Comparison of ENCODE assay signal across 1 cellular context in the genomic region with DNA sequence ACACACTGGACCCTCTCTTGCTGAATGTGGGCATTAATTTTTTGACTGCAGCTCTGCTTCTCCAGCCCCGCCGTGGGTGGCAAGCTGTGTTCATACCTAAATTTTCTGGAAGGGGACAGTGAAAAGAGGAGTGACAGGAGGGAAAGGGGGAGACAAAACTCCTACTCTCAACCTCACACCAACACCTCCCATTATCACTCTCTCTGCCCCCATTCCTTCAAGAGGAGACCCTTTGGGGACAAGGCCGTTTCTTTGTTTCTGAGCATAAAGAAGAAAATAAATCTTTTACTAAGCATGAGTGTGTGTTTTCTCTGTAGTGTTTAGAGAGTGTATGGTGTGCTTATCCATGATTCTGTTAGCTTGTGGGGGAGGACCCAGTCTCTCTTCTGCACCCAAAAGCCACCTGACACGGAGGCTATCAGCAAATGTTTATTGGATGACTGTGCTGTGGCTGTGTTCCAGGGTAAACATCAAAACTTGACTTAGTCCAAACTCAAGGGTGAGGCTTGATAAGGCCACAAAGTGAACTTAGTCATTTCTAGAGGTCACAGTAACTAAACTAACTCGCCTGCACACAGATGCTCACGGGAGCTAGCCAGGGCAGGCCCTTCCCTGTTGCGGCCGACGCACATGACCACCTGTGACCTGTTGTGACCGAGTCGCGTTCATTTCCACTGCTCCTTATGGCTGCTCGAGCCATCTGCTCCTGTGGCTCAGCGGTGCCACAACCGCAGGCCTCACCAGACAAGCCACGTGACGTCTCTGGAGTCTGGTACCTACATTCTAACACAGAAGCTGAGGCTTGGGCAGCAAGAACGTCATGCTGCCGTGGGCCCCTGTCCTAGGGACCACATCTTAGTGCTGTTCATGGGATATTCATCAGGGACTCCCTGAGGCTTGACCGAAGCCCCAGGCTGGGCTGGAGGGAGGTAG.
TF ChIP-seq lines count a peak whose summit lies in the region.

No MANE protein-coding gene starts in this region.

TF ChIP-seq in HepG2, 621 proteins besides CTCF, POLR2A, EP300 and RAD21 (continued from another document and continues in another):
- TF ChIP-seq, protein P1, sequence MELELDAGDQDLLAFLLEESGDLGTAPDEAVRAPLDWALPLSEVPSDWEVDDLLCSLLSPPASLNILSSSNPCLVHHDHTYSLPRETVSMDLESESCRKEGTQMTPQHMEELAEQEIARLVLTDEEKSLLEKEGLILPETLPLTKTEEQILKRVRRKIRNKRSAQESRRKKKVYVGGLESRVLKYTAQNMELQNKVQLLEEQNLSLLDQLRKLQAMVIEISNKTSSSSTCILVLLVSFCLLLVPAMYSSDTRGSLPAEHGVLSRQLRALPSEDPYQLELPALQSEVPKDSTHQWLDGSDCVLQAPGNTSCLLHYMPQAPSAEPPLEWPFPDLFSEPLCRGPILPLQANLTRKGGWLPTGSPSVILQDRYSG (CRISPR knock-in tag; IDR thresholded peaks at IDR 0.05) = no peak
- TF ChIP-seq TBX3 (IDR thresholded peaks at IDR 0.05; ENCODE audit: borderline replicate concordance) (peak; percentile 43; the same call in 1 of the 2 replicates), ARNT2 (CRISPR knock-in tag; IDR thresholded peaks at IDR 0.05; ENCODE audit: low read depth) (no peak), RARG (CRISPR knock-in tag; IDR thresholded peaks at IDR 0.05; ENCODE audit: low read depth) (no peak), NCOA2 (CRISPR knock-in tag; IDR thresholded peaks at IDR 0.05) (peak; percentile 83), GZF1 (CRISPR knock-in tag; IDR thresholded peaks at IDR 0.05) (no peak), RAD51 (IDR thresholded peaks at IDR 0.05; ENCODE audit: borderline replicate concordance) (peak; percentile 20; the same call in 1 of the 2 replicates), POGZ (CRISPR knock-in tag; IDR thresholded peaks at IDR 0.05) (peak; percentile 25; the same call in 1 of the 2 replicates), ZNF703 (CRISPR knock-in tag; IDR thresholded peaks at IDR 0.05; ENCODE audit: borderline replicate concordance) (peak; percentile 43; the same call in 1 of the 2 replicates), ZIK1 (CRISPR knock-in tag; IDR thresholded peaks at IDR 0.05; ENCODE audit: borderline replicate concordance, low read depth) (peak; percentile 70; the same call in 1 of the 2 replicates), MAZ (IDR thresholded peaks at IDR 0.05; ENCODE audit: borderline replicate concordance, low read depth, low read length) (no peak), MAZ (CRISPR knock-in tag; IDR thresholded peaks at IDR 0.05; ENCODE audit: low read depth) (peak; percentile 76), ZNF775 (CRISPR knock-in tag; IDR thresholded peaks at IDR 0.05; ENCODE audit: borderline replicate concordance) (no peak), MXI1 (IDR thresholded peaks at IDR 0.05; ENCODE audit: borderline replicate concordance, low read depth, low read length) (peak; percentile 72; the same call in 1 of the 3 replicates), RBFOX2 (IDR thresholded peaks at IDR 0.05; ENCODE audit: low read depth, low read length) (peak; percentile 58; the same call in 1 of the 2 replicates), ZNF557 (CRISPR knock-in tag; IDR thresholded peaks at IDR 0.05) (no peak), ZNF772 (CRISPR knock-in tag; IDR thresholded peaks at IDR 0.05) (peak; percentile 79; the same call in 1 of the 2 replicates), TMF1 (CRISPR knock-in tag; IDR thresholded peaks at IDR 0.05; ENCODE audit: low read depth) (peak; percentile 55; the same call in 1 of the 2 replicates), ERF (CRISPR knock-in tag; IDR thresholded peaks at IDR 0.05) (peak; percentile 50; the same call in 1 of the 2 replicates), ZFP36L1 (CRISPR knock-in tag; IDR thresholded peaks at IDR 0.05) (peak; percentile 82; the same call in 1 of the 2 replicates)
- TF ChIP-seq, protein P2, sequence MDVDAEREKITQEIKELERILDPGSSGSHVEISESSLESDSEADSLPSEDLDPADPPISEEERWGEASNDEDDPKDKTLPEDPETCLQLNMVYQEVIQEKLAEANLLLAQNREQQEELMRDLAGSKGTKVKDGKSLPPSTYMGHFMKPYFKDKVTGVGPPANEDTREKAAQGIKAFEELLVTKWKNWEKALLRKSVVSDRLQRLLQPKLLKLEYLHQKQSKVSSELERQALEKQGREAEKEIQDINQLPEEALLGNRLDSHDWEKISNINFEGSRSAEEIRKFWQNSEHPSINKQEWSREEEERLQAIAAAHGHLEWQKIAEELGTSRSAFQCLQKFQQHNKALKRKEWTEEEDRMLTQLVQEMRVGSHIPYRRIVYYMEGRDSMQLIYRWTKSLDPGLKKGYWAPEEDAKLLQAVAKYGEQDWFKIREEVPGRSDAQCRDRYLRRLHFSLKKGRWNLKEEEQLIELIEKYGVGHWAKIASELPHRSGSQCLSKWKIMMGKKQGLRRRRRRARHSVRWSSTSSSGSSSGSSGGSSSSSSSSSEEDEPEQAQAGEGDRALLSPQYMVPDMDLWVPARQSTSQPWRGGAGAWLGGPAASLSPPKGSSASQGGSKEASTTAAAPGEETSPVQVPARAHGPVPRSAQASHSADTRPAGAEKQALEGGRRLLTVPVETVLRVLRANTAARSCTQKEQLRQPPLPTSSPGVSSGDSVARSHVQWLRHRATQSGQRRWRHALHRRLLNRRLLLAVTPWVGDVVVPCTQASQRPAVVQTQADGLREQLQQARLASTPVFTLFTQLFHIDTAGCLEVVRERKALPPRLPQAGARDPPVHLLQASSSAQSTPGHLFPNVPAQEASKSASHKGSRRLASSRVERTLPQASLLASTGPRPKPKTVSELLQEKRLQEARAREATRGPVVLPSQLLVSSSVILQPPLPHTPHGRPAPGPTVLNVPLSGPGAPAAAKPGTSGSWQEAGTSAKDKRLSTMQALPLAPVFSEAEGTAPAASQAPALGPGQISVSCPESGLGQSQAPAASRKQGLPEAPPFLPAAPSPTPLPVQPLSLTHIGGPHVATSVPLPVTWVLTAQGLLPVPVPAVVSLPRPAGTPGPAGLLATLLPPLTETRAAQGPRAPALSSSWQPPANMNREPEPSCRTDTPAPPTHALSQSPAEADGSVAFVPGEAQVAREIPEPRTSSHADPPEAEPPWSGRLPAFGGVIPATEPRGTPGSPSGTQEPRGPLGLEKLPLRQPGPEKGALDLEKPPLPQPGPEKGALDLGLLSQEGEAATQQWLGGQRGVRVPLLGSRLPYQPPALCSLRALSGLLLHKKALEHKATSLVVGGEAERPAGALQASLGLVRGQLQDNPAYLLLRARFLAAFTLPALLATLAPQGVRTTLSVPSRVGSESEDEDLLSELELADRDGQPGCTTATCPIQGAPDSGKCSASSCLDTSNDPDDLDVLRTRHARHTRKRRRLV (CRISPR knock-in tag; IDR thresholded peaks at IDR 0.05) = no peak
- TF ChIP-seq, protein P3, sequence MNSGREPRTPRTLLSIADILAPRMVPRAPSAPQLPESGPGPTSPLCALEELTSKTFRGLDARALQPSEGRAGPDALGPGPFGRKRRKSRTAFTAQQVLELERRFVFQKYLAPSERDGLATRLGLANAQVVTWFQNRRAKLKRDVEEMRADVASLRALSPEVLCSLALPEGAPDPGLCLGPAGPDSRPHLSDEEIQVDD (CRISPR knock-in tag; IDR thresholded peaks at IDR 0.05; ENCODE audit: borderline replicate concordance) = 0 out of 2 replicates have a peak, but pooled peaks have one; percentile 44
- TF ChIP-seq, protein P4, sequence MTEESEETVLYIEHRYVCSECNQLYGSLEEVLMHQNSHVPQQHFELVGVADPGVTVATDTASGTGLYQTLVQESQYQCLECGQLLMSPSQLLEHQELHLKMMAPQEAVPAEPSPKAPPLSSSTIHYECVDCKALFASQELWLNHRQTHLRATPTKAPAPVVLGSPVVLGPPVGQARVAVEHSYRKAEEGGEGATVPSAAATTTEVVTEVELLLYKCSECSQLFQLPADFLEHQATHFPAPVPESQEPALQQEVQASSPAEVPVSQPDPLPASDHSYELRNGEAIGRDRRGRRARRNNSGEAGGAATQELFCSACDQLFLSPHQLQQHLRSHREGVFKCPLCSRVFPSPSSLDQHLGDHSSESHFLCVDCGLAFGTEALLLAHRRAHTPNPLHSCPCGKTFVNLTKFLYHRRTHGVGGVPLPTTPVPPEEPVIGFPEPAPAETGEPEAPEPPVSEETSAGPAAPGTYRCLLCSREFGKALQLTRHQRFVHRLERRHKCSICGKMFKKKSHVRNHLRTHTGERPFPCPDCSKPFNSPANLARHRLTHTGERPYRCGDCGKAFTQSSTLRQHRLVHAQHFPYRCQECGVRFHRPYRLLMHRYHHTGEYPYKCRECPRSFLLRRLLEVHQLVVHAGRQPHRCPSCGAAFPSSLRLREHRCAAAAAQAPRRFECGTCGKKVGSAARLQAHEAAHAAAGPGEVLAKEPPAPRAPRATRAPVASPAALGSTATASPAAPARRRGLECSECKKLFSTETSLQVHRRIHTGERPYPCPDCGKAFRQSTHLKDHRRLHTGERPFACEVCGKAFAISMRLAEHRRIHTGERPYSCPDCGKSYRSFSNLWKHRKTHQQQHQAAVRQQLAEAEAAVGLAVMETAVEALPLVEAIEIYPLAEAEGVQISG (CRISPR knock-in tag; IDR thresholded peaks at IDR 0.05) = peak; percentile 66; the same call in 1 of the 2 replicates
- TF ChIP-seq, protein P5, sequence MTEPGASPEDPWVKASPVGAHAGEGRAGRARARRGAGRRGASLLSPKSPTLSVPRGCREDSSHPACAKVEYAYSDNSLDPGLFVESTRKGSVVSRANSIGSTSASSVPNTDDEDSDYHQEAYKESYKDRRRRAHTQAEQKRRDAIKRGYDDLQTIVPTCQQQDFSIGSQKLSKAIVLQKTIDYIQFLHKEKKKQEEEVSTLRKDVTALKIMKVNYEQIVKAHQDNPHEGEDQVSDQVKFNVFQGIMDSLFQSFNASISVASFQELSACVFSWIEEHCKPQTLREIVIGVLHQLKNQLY (CRISPR knock-in tag; IDR thresholded peaks at IDR 0.05) = peak; percentile 63
- TF ChIP-seq, protein P6, sequence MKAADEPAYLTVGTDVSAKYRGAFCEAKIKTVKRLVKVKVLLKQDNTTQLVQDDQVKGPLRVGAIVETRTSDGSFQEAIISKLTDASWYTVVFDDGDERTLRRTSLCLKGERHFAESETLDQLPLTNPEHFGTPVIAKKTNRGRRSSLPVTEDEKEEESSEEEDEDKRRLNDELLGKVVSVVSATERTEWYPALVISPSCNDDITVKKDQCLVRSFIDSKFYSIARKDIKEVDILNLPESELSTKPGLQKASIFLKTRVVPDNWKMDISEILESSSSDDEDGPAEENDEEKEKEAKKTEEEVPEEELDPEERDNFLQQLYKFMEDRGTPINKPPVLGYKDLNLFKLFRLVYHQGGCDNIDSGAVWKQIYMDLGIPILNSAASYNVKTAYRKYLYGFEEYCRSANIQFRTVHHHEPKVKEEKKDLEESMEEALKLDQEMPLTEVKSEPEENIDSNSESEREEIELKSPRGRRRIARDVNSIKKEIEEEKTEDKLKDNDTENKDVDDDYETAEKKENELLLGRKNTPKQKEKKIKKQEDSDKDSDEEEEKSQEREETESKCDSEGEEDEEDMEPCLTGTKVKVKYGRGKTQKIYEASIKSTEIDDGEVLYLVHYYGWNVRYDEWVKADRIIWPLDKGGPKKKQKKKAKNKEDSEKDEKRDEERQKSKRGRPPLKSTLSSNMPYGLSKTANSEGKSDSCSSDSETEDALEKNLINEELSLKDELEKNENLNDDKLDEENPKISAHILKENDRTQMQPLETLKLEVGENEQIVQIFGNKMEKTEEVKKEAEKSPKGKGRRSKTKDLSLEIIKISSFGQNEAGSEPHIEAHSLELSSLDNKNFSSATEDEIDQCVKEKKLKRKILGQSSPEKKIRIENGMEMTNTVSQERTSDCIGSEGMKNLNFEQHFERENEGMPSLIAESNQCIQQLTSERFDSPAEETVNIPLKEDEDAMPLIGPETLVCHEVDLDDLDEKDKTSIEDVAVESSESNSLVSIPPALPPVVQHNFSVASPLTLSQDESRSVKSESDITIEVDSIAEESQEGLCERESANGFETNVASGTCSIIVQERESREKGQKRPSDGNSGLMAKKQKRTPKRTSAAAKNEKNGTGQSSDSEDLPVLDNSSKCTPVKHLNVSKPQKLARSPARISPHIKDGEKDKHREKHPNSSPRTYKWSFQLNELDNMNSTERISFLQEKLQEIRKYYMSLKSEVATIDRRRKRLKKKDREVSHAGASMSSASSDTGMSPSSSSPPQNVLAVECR (CRISPR knock-in tag; IDR thresholded peaks at IDR 0.05; ENCODE audit: borderline replicate concordance) = peak; percentile 61; the same call in 1 of the 2 replicates
- TF ChIP-seq, protein P7, sequence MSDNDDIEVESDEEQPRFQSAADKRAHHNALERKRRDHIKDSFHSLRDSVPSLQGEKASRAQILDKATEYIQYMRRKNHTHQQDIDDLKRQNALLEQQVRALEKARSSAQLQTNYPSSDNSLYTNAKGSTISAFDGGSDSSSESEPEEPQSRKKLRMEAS (IDR thresholded peaks at IDR 0.05) = peak; percentile 84
- TF ChIP-seq, protein P8, sequence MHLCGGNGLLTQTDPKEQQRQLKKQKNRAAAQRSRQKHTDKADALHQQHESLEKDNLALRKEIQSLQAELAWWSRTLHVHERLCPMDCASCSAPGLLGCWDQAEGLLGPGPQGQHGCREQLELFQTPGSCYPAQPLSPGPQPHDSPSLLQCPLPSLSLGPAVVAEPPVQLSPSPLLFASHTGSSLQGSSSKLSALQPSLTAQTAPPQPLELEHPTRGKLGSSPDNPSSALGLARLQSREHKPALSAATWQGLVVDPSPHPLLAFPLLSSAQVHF (CRISPR knock-in tag; IDR thresholded peaks at IDR 0.05) = no peak
- TF ChIP-seq, protein P9, sequence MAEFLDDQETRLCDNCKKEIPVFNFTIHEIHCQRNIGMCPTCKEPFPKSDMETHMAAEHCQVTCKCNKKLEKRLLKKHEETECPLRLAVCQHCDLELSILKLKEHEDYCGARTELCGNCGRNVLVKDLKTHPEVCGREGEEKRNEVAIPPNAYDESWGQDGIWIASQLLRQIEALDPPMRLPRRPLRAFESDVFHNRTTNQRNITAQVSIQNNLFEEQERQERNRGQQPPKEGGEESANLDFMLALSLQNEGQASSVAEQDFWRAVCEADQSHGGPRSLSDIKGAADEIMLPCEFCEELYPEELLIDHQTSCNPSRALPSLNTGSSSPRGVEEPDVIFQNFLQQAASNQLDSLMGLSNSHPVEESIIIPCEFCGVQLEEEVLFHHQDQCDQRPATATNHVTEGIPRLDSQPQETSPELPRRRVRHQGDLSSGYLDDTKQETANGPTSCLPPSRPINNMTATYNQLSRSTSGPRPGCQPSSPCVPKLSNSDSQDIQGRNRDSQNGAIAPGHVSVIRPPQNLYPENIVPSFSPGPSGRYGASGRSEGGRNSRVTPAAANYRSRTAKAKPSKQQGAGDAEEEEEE (CRISPR knock-in tag; IDR thresholded peaks at IDR 0.05; ENCODE audit: borderline replicate concordance) = no peak
- TF ChIP-seq, protein P10, sequence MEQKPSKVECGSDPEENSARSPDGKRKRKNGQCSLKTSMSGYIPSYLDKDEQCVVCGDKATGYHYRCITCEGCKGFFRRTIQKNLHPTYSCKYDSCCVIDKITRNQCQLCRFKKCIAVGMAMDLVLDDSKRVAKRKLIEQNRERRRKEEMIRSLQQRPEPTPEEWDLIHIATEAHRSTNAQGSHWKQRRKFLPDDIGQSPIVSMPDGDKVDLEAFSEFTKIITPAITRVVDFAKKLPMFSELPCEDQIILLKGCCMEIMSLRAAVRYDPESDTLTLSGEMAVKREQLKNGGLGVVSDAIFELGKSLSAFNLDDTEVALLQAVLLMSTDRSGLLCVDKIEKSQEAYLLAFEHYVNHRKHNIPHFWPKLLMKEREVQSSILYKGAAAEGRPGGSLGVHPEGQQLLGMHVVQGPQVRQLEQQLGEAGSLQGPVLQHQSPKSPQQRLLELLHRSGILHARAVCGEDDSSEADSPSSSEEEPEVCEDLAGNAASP (CRISPR knock-in tag; IDR thresholded peaks at IDR 0.05; ENCODE audit: borderline replicate concordance) = peak; percentile 85; the same call in 1 of the 2 replicates
